ENCODE assay signal across 8 cellular contexts in the genomic region with DNA sequence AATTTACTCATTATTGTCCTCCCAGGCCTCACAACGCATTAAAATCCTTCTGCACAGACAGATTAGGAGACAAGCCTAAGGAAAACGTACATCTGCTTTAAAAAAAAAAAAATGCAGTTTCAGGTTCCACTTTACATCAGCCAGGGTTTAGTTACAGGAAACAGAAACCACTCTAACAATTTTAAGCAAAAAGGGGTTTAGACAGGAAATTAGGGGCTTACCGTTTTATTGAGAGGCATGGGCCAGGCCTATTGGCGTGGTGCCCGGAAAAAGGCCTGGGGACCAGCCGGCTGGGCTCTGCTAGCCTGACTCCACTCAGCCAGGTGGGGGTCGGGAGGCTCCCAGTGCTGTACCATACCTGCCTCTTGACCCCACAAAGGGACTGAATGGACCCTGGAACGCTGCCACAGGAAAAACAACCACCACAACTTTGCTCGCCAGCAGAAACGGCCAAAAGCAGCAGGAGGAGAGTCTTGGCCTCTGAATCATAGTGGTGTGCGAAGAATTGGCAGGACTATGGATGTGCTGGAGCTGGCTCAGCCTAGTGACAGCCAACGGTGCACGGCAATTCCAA.
A peak's percentile ranks its signal among the peaks of the same experiment; 100 is the strongest.
DNase-seq lines count a peak whose midpoint lies in the region; ATAC-seq and TF ChIP-seq lines count a peak whose summit lies in the region.

No MANE protein-coding gene starts in this region.

- peak overlapping the region; percentile 65 for H3K27ac ChIP-seq in urinary bladder (ENCODE audit: low read depth)

- WGBS in urinary bladder = 11% methylated on average over 13 of the region's 13 CpGs

- H3K4me1 Mint-ChIP-seq in osteocyte (ENCODE audit: unreplicated experiment) = peaks cover 53% of the 10 kb centered on the region

- ATAC-seq in GM19023 (IDR thresholded peaks at IDR 0.05; ENCODE audit: unreplicated experiment) (peak; percentile 63), HG03103 (IDR thresholded peaks at IDR 0.05; ENCODE audit: low read depth, unreplicated experiment) (peak; percentile 55)

- H3K9me3 Mint-ChIP-seq in osteocyte (ENCODE audit: unreplicated experiment) = no peaks in the 10 kb centered on the region

- DNase-seq in AG08395 (ENCODE audit: low spot score) (peak; percentile 87), NCI-H446 (lab: John Stamatoyannopoulos, UW) (peak; percentile 63 to 86), activated T-cell treated with anti-CD3 and anti-CD28 coated beads for 24 hours (ENCODE audit: low read depth) (peak; percentile 30), fibroblast of gingiva (ENCODE audit: low read depth) (peak; percentile 96), osteocyte (ENCODE audit: extremely low spot score, unreplicated experiment) (peak; percentile 94)

- H3K4me3 ChIP-seq in urinary bladder (ENCODE audit: low read depth, low read length) = no peak overlapping the region

- H3K4me3 Mint-ChIP-seq in osteocyte (ENCODE audit: unreplicated experiment) = peak overlapping the region; percentile 33

- TF ChIP-seq CTCF in osteocyte (IDR thresholded peaks at IDR 0.05) = no peak

- no peaks in the 10 kb centered on the region for H3K27me3 Mint-ChIP-seq in osteocyte (ENCODE audit: unreplicated experiment)

- no peaks in the 10 kb centered on the region for H3K36me3 Mint-ChIP-seq in osteocyte (ENCODE audit: unreplicated experiment)

- H3K36me3 ChIP-seq in urinary bladder (ENCODE audit: insufficient read depth) = no peaks in the 10 kb centered on the region

- peak overlapping the region; percentile 96 for H3K27ac Mint-ChIP-seq in osteocyte (ENCODE audit: unreplicated experiment)

- no peaks in the 10 kb centered on the region for H3K4me1 ChIP-seq in urinary bladder (ENCODE audit: insufficient read depth)

Comparison
In these comparisons a context has a peak if more than half of its experiments do, and no peak if none do; other contexts are left out.
1. DNase-seq: peak in every context shown above with its lines; median percentile 96 in fibroblast of gingiva; 94 in osteocyte; 87 in AG08395; 74 in NCI-H446; 30 in activated T-cell treated with anti-CD3 and anti-CD28 coated beads for 24 hours.